In genomic region chr12:79688376-79689040, GRCh38 we compare ENCODE assay signal across 8 cellular contexts. TPM values are rescaled to one million over a fixed set of nuclear protein-coding genes. Genes with fewer than 3 reads are reported as not detected.
A peak's percentile ranks its signal among the peaks of the same experiment; 100 is the strongest.
DNase-seq lines count a peak whose midpoint lies in the region; ATAC-seq and TF ChIP-seq lines count a peak whose summit lies in the region.

No MANE protein-coding gene starts in this region.

- H3K4me3 Mint-ChIP-seq in central memory CD8-positive, alpha-beta T cell = peak overlapping the region; percentile 72
- H3K4me3 Mint-ChIP-seq in natural killer cell treated with Interleukin-12 subunit alpha and Interleukin-12 subunit beta and Interleukin-15 and Interleukin-18, amount 100 ng/mL, for 72 hours = peak overlapping the region; percentile 72

- ATAC-seq in HG03457 (IDR thresholded peaks at IDR 0.05; ENCODE audit: unreplicated experiment) (peak; percentile 29), GM19397 (IDR thresholded peaks at IDR 0.05; ENCODE audit: unreplicated experiment) (no peak)
- ATAC-seq in central memory CD8-positive, alpha-beta T cell (replicated peaks; ENCODE audit: extremely low read depth, poor library complexity, severe bottlenecking) = no peak
- ATAC-seq in natural killer cell treated with Interleukin-12 subunit alpha and Interleukin-12 subunit beta and Interleukin-15 and Interleukin-18, amount 100 ng/mL, for 72 hours = no peak

- H3K27me3 Mint-ChIP-seq in central memory CD8-positive, alpha-beta T cell = peaks cover 75% of the 10 kb centered on the region
- peaks cover 18 to 50% of the 10 kb centered on the region in 2 donors for H3K27me3 Mint-ChIP-seq in natural killer cell treated with Interleukin-12 subunit alpha and Interleukin-12 subunit beta and Interleukin-15 and Interleukin-18, amount 100 ng/mL, for 72 hours

- peaks cover 28% of the 10 kb centered on the region for H3K4me1 Mint-ChIP-seq in central memory CD8-positive, alpha-beta T cell
- H3K4me1 Mint-ChIP-seq in natural killer cell treated with Interleukin-12 subunit alpha and Interleukin-12 subunit beta and Interleukin-15 and Interleukin-18, amount 100 ng/mL, for 72 hours (ENCODE audit: low read depth in 2 of 2) = peaks cover 10 to 15% of the 10 kb centered on the region in 2 donors

- H3K27ac Mint-ChIP-seq in central memory CD8-positive, alpha-beta T cell (ENCODE audit: low read depth) = no peak overlapping the region
- H3K27ac Mint-ChIP-seq in natural killer cell treated with Interleukin-12 subunit alpha and Interleukin-12 subunit beta and Interleukin-15 and Interleukin-18, amount 100 ng/mL, for 72 hours = no peak overlapping the region

- peak overlapping the region; percentile 68 for H3K4me3 ChIP-seq in GM12875 (ENCODE audit: low read depth, low read length)

- H3K36me3 Mint-ChIP-seq in central memory CD8-positive, alpha-beta T cell (ENCODE audit: insufficient read depth) = no peaks in the 10 kb centered on the region
- H3K36me3 Mint-ChIP-seq in natural killer cell treated with Interleukin-12 subunit alpha and Interleukin-12 subunit beta and Interleukin-15 and Interleukin-18, amount 100 ng/mL, for 72 hours = no peaks in the 10 kb centered on the region

- no peaks in the 10 kb centered on the region for H3K9me3 Mint-ChIP-seq in central memory CD8-positive, alpha-beta T cell
- H3K9me3 Mint-ChIP-seq in natural killer cell treated with Interleukin-12 subunit alpha and Interleukin-12 subunit beta and Interleukin-15 and Interleukin-18, amount 100 ng/mL, for 72 hours = no peaks in the 10 kb centered on the region

- no peak for DNase-seq in central memory CD8-positive, alpha-beta T cell (ENCODE audit: low spot score in 2 of 2)
- DNase-seq in natural killer cell treated with Interleukin-12 subunit alpha and Interleukin-12 subunit beta and Interleukin-15 and Interleukin-18, amount 100 ng/mL, for 72 hours (ENCODE audit: low spot score) = no peak
- no peak for DNase-seq in amygdala (lab: John Stamatoyannopoulos, UW)
- DNase-seq in GM19240 (ENCODE audit: insufficient read length, low spot score) = no peak
- no peak for DNase-seq in NCI-H1694 treated with DMSO at 0.1 percent for 48 hours (lab: John Stamatoyannopoulos, UW)

- TF ChIP-seq CTCF in GM12875 (IDR thresholded peaks at IDR 0.05; ENCODE audit: borderline replicate concordance, insufficient read depth, low read depth, low read length) = no peak

RNA-seq across cellular contexts. Expression of gene PAWR, which starts 2.3 kb away (rescaled TPM):
- 10 to 100 TPM in 1 of 2 donors, 1 to 10 TPM in 1; 3.5 to 10.2 TPM for total RNA-seq in natural killer cell treated with Interleukin-12 subunit alpha and Interleukin-12 subunit beta and Interleukin-15 and Interleukin-18, amount 100 ng/mL, for 72 hours
